ENCODE assay signal across 23 cellular contexts in the genomic region with DNA sequence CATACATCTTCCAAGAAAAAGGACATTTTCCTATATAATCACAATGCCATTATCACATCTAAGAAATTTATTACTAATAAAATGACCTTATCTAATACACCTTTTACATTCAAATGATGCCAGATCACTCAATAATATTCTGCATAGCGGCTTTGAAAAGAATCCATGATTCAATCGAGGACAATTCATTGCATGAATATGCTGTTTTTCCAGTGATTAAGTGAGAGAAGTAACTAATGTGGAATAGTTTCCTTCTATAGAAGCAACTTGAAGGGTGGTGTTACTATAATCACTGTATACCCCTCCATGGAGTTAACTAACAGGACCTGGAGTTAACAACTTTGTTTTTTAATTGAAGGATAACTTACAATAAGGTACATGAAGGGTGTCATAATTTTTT. TPM values are rescaled to one million over a fixed set of nuclear protein-coding genes. Genes with fewer than 3 reads are reported as not detected.
"Had no signal": no experiment of that assay in that cellular context is flagged by ENCODE, and none has a peak within 500 bp of the region (broad histone marks: within the 10 kb centered on the region; RNA-seq: fewer than 3 reads in every experiment).

No MANE protein-coding gene starts in this region.

- H3K27me3 ChIP-seq: dorsolateral prefrontal cortex, gastrocnemius medialis, spleen, suprapubic skin, thyroid gland had no signal

- H3K4me1 Mint-ChIP-seq: nephron progenitor cell had no signal

- DNase-seq: cortex of kidney; dorsolateral prefrontal cortex; effector CD8-positive, alpha-beta T cell; gastrocnemius medialis; kidney; left cardiac atrium; left ventricle myocardium inferior; lower lobe of right lung; mesenchymal stem cell; midbrain; nephron progenitor cell; psoas muscle; retina; spleen; stimulated activated CD4-positive, alpha-beta T cell treated with anti-CD3 and anti-CD28 coated beads, Interleukin-2, amount 100 ng/mL, for 24 hours; stimulated activated CD4-positive, alpha-beta T cell treated with anti-CD3 and anti-CD28 coated beads, Interleukin-4, amount 100 ng/mL, for 4 hours; stimulated activated naive CD8-positive, alpha-beta T cell treated with anti-CD3 and anti-CD28 coated beads, Interleukin-15, Interleukin-2, amounts not matched to agents 100 U/mL and 50 U/mL, for 24 hours; thyroid gland had no signal

- H3K4me1 ChIP-seq: gastrocnemius medialis, psoas muscle, suprapubic skin, thyroid gland had no signal

- H3K36me3 ChIP-seq: gastrocnemius medialis, left ventricle myocardium inferior, lower lobe of right lung, suprapubic skin, thyroid gland had no signal

- H3K27ac ChIP-seq: dorsolateral prefrontal cortex, gastrocnemius medialis, left ventricle myocardium inferior, lower lobe of right lung, psoas muscle, suprapubic skin, thyroid gland had no signal

- H3K27ac Mint-ChIP-seq: nephron progenitor cell, type B pancreatic cell had no signal

- H3K9me3 Mint-ChIP-seq: nephron progenitor cell, type B pancreatic cell had no signal

- ATAC-seq: esophagus mucosa; gastrocnemius medialis; left cardiac atrium; lower lobe of right lung; psoas muscle; sciatic nerve; stimulated activated naive CD8-positive, alpha-beta T cell treated with anti-CD3 and anti-CD28 coated beads, Interleukin-15, Interleukin-2, amounts not matched to agents 100 U/mL and 50 U/mL, for 24 hours had no signal

- H3K4me3 Mint-ChIP-seq: nephron progenitor cell, type B pancreatic cell had no signal

- H3K4me3 ChIP-seq: dorsolateral prefrontal cortex, gastrocnemius medialis, left ventricle myocardium inferior, lower lobe of right lung, psoas muscle, spleen, suprapubic skin, thyroid gland had no signal

- H3K36me3 Mint-ChIP-seq: type B pancreatic cell had no signal

- H3K9me3 ChIP-seq: gastrocnemius medialis, left ventricle myocardium inferior, lower lobe of right lung, psoas muscle, spleen, suprapubic skin, thyroid gland had no signal

RNA-seq across cellular contexts. Expression of a gene that starts 9.1 kb away (rescaled TPM):
- total RNA-seq: fibroblast of lung had no signal
- polyA plus RNA-seq: fibroblast of lung had no signal
